Comparison of ENCODE assay signal across 1 cellular context in genomic region chr12:88036368-88036965, GRCh38.
TF ChIP-seq lines count a peak whose summit lies in the region.

No MANE protein-coding gene starts in this region.

TF ChIP-seq in GM23338, 12 proteins besides CTCF, POLR2A, EP300 and RAD21 (continued from another document):
- no peak for TF ChIP-seq ZNF462 (CRISPR knock-in tag; IDR thresholded peaks at IDR 0.05)
TF ChIP-seq in GM23338: peak in this region for 0.
